1 cellular context compared by ENCODE assay signal in genomic region chr2:66888791-66889631, GRCh38.
TF ChIP-seq lines count a peak whose summit lies in the region.

No MANE protein-coding gene starts in this region.

TF ChIP-seq in GM23338, 12 proteins besides CTCF, POLR2A, EP300 and RAD21 (continued from another document):
- TF ChIP-seq, protein P1, sequence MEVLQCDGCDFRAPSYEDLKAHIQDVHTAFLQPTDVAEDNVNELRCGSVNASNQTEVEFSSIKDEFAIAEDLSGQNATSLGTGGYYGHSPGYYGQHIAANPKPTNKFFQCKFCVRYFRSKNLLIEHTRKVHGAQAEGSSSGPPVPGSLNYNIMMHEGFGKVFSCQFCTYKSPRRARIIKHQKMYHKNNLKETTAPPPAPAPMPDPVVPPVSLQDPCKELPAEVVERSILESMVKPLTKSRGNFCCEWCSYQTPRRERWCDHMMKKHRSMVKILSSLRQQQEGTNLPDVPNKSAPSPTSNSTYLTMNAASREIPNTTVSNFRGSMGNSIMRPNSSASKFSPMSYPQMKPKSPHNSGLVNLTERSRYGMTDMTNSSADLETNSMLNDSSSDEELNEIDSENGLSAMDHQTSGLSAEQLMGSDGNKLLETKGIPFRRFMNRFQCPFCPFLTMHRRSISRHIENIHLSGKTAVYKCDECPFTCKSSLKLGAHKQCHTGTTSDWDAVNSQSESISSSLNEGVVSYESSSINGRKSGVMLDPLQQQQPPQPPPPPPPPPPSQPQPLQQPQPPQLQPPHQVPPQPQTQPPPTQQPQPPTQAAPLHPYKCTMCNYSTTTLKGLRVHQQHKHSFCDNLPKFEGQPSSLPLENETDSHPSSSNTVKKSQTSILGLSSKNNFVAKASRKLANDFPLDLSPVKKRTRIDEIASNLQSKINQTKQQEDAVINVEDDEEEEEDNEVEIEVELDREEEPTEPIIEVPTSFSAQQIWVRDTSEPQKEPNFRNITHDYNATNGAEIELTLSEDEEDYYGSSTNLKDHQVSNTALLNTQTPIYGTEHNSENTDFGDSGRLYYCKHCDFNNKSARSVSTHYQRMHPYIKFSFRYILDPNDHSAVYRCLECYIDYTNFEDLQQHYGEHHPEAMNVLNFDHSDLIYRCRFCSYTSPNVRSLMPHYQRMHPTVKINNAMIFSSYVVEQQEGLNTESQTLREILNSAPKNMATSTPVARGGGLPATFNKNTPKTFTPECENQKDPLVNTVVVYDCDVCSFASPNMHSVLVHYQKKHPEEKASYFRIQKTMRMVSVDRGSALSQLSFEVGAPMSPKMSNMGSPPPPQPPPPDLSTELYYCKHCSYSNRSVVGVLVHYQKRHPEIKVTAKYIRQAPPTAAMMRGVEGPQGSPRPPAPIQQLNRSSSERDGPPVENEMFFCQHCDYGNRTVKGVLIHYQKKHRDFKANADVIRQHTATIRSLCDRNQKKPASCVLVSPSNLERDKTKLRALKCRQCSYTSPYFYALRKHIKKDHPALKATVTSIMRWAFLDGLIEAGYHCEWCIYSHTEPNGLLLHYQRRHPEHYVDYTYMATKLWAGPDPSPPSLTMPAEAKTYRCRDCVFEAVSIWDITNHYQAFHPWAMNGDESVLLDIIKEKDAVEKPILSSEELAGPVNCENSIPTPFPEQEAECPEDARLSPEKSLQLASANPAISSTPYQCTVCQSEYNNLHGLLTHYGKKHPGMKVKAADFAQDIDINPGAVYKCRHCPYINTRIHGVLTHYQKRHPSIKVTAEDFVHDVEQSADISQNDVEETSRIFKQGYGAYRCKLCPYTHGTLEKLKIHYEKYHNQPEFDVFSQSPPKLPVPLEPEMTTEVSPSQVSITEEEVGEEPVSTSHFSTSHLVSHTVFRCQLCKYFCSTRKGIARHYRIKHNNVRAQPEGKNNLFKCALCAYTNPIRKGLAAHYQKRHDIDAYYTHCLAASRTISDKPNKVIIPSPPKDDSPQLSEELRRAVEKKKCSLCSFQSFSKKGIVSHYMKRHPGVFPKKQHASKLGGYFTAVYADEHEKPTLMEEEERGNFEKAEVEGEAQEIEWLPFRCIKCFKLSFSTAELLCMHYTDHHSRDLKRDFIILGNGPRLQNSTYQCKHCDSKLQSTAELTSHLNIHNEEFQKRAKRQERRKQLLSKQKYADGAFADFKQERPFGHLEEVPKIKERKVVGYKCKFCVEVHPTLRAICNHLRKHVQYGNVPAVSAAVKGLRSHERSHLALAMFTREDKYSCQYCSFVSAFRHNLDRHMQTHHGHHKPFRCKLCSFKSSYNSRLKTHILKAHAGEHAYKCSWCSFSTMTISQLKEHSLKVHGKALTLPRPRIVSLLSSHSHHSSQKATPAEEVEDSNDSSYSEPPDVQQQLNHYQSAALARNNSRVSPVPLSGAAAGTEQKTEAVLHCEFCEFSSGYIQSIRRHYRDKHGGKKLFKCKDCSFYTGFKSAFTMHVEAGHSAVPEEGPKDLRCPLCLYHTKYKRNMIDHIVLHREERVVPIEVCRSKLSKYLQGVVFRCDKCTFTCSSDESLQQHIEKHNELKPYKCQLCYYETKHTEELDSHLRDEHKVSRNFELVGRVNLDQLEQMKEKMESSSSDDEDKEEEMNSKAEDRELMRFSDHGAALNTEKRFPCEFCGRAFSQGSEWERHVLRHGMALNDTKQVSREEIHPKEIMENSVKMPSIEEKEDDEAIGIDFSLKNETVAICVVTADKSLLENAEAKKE (CRISPR knock-in tag; IDR thresholded peaks at IDR 0.05): no peak
- TF ChIP-seq ZNF114 (CRISPR knock-in tag; IDR thresholded peaks at IDR 0.05) (no peak), JUNB (IDR thresholded peaks at IDR 0.05; ENCODE audit: unreplicated experiment) (no peak), EZH2phosphoT487 (IDR thresholded peaks at IDR 0.05; ENCODE audit: unreplicated experiment) (no peak), STAT1 (IDR thresholded peaks at IDR 0.05; ENCODE audit: unreplicated experiment) (no peak), ZNF331 (CRISPR knock-in tag; IDR thresholded peaks at IDR 0.05; ENCODE audit: low read depth) (no peak)
